Comparison of ENCODE assay signal across 22 cellular contexts in genomic region chr18:28332071-28332470, GRCh38.
"Had no signal": no experiment of that assay in that cellular context is flagged by ENCODE, and none has a peak within 500 bp of the region (broad histone marks: within the 10 kb centered on the region; RNA-seq: fewer than 3 reads in every experiment).

No MANE protein-coding gene starts in this region.

- H3K36me3 Mint-ChIP-seq: memory B cell; naive thymus-derived CD4-positive, alpha-beta T cell had no signal

- H3K9me3 ChIP-seq: esophagus squamous epithelium, gastrocnemius medialis, lower lobe of right lung had no signal

- H3K27ac ChIP-seq: coronary artery, dorsolateral prefrontal cortex, epithelial cell of prostate, esophagus squamous epithelium, gastrocnemius medialis, heart right ventricle, left lung, lower lobe of right lung had no signal

- H3K27me3 Mint-ChIP-seq: memory B cell; naive thymus-derived CD4-positive, alpha-beta T cell had no signal

- ATAC-seq: esophagus mucosa; gastrocnemius medialis; left cardiac atrium; left lung; lower lobe of right lung; naive thymus-derived CD4-positive, alpha-beta T cell had no signal

- H3K4me3 Mint-ChIP-seq: memory B cell; naive thymus-derived CD4-positive, alpha-beta T cell had no signal

- H3K4me1 ChIP-seq: esophagus squamous epithelium, gastrocnemius medialis, heart right ventricle, left lung, lower lobe of right lung had no signal

- H3K27ac Mint-ChIP-seq: memory B cell; naive thymus-derived CD4-positive, alpha-beta T cell had no signal

- H3K4me3 ChIP-seq: coronary artery, esophagus squamous epithelium, gastrocnemius medialis, heart right ventricle, left lung, lower lobe of right lung had no signal

- H3K36me3 ChIP-seq: esophagus squamous epithelium, gastrocnemius medialis, heart right ventricle, left lung, lower lobe of right lung had no signal

- H3K4me1 Mint-ChIP-seq: memory B cell; naive thymus-derived CD4-positive, alpha-beta T cell had no signal

- H3K27me3 ChIP-seq: dorsolateral prefrontal cortex, esophagus squamous epithelium, gastrocnemius medialis, heart right ventricle, left lung had no signal

- DNase-seq: dermis blood vessel endothelial cell; dorsolateral prefrontal cortex; effector CD4-positive, alpha-beta T cell; effector memory CD4-positive, alpha-beta T cell; erythroblast; esophagus squamous epithelium; foreskin fibroblast; foreskin melanocyte; gastrocnemius medialis; glutamatergic neuron; head of caudate nucleus; heart right ventricle; hippocampal formation; left cardiac atrium; left lung; lower lobe of right lung; midbrain; naive thymus-derived CD4-positive, alpha-beta T cell had no signal
